Comparison of ENCODE assay signal across 26 cellular contexts in genomic region chr1:168598963-168599362, GRCh38. TPM values are rescaled to one million over a fixed set of nuclear protein-coding genes. Genes with fewer than 3 reads are reported as not detected.
"Had no signal": no experiment of that assay in that cellular context is flagged by ENCODE, and none has a peak within 500 bp of the region (broad histone marks: within the 10 kb centered on the region; RNA-seq: fewer than 3 reads in every experiment).

No MANE protein-coding gene starts in this region.

- ATAC-seq: left cardiac atrium; natural killer cell treated with Interleukin-12 subunit alpha and Interleukin-12 subunit beta and Interleukin-15 and Interleukin-18, amount 100 ng/mL, for 72 hours; right cardiac atrium had no signal

- H3K27me3 ChIP-seq: neural progenitor cell, ovary, upper lobe of right lung, vagina had no signal

- H3K4me1 ChIP-seq: neural progenitor cell, tibial artery, upper lobe of right lung, vagina had no signal

- H3K4me1 Mint-ChIP-seq: neural progenitor cell had no signal

- H3K9me3 ChIP-seq: lower lobe of right lung, ovary, upper lobe of right lung, vagina had no signal

- H3K27ac ChIP-seq: coronary artery, heart right ventricle, left ventricle myocardium inferior, lower lobe of right lung, neural progenitor cell, ovary, tibial artery, upper lobe of right lung, vagina had no signal

- H3K9me3 Mint-ChIP-seq: natural killer cell treated with Interleukin-12 subunit alpha and Interleukin-12 subunit beta and Interleukin-15 and Interleukin-18, amount 100 ng/mL, for 72 hours had no signal

- H3K4me3 ChIP-seq: coronary artery, heart right ventricle, left ventricle myocardium inferior, lower lobe of right lung, neural progenitor cell, ovary, smooth muscle cell, tibial artery, upper lobe of right lung, vagina had no signal

- H3K36me3 Mint-ChIP-seq: natural killer cell treated with Interleukin-12 subunit alpha and Interleukin-12 subunit beta and Interleukin-15 and Interleukin-18, amount 100 ng/mL, for 72 hours; neural progenitor cell had no signal

- DNase-seq: effector CD4-positive, alpha-beta T cell; endodermal cell; heart right ventricle; kidney; left cardiac atrium; left ventricle myocardium inferior; lower lobe of right lung; mesenchymal stem cell; midbrain; nucleus accumbens; ovary; right cardiac atrium; stimulated activated CD4-positive, alpha-beta T cell treated with anti-CD3 and anti-CD28 coated beads, Interleukin-2, amount 100 ng/mL, for 48 hours; stimulated activated naive CD4-positive, alpha-beta T cell treated with Interleukin-2 at 50 U/mL for 16 hours; tibial artery; upper lobe of right lung had no signal

- H3K27ac Mint-ChIP-seq: endodermal cell; natural killer cell treated with Interleukin-12 subunit alpha and Interleukin-12 subunit beta and Interleukin-15 and Interleukin-18, amount 100 ng/mL, for 72 hours; neural progenitor cell had no signal

- H2AFZ ChIP-seq: neural progenitor cell had no signal

- H3K36me3 ChIP-seq: heart right ventricle, left ventricle myocardium inferior, lower lobe of right lung, neural progenitor cell, ovary, tibial artery, upper lobe of right lung, vagina had no signal

- H3K4me3 Mint-ChIP-seq: endodermal cell; natural killer cell treated with Interleukin-12 subunit alpha and Interleukin-12 subunit beta and Interleukin-15 and Interleukin-18, amount 100 ng/mL, for 72 hours; neural progenitor cell had no signal

- H3K4me2 ChIP-seq: neural progenitor cell, smooth muscle cell had no signal

- H3K9ac ChIP-seq: neural progenitor cell had no signal

- H3K27me3 Mint-ChIP-seq: natural killer cell treated with Interleukin-12 subunit alpha and Interleukin-12 subunit beta and Interleukin-15 and Interleukin-18, amount 100 ng/mL, for 72 hours had no signal

RNA-seq across cellular contexts. Expression of gene XCL1, which starts 22.6 kb away (rescaled TPM):
- total RNA-seq: dermis microvascular lymphatic vessel endothelial cell, endothelial cell of umbilical vein, frontal cortex, kidney, posterior vena cava, smooth muscle cell, temporal lobe, vagina had no signal

RNA-seq across cellular contexts. Expression of gene XCL2, which starts 55.2 kb away (rescaled TPM):
- total RNA-seq: dermis microvascular lymphatic vessel endothelial cell, endodermal cell, endothelial cell of umbilical vein, frontal cortex, posterior vena cava, smooth muscle cell, temporal lobe, vagina had no signal
